Comparison of ENCODE assay signal across 16 cellular contexts in genomic region chr21:43806017-43806710, GRCh38. TPM values are rescaled to one million over a fixed set of nuclear protein-coding genes. Genes with fewer than 3 reads are reported as not detected.
DNase-seq lines count a peak whose midpoint lies in the region; ATAC-seq and TF ChIP-seq lines count a peak whose summit lies in the region.
"Had no signal": no experiment of that assay in that cellular context is flagged by ENCODE, and none has a peak within 500 bp of the region (broad histone marks: within the 10 kb centered on the region; RNA-seq: fewer than 3 reads in every experiment).

No MANE protein-coding gene starts in this region.

- H4K20me1 ChIP-seq in OCI-LY7 (ENCODE audit: insufficient read depth, low read length) = no peaks in the 10 kb centered on the region

- POLR2A ChIA-PET in activated CD4-positive, alpha-beta memory T cell treated with anti-CD3 and anti-CD28 coated beads for 36 hours (lab: Charles Lee) = no interaction called here
- POLR2A ChIA-PET in activated CD4-positive, alpha-beta memory T cell treated with anti-CD3 and anti-CD28 coated beads, Interleukin-2, amount 10 ng/mL, durations not matched to agents 7 days and 5 days (lab: Charles Lee) = no interaction called here
- POLR2A ChIA-PET in OCI-LY7 (lab: Charles Lee) = interaction anchor here (0.6 to 0.7 kb wide), 2 partner anchors 11 to 12 kb away, joined by 3 read pairs; no protein-coding TSS in a partner anchor

- H3K36me3 Mint-ChIP-seq in activated CD4-positive, alpha-beta memory T cell treated with anti-CD3 and anti-CD28 coated beads for 36 hours = peaks cover 23% of the 10 kb centered on the region
- peaks cover 12% of the 10 kb centered on the region for H3K36me3 Mint-ChIP-seq in activated CD4-positive, alpha-beta memory T cell treated with anti-CD3 and anti-CD28 coated beads, Interleukin-2, amount 10 ng/mL, durations not matched to agents 7 days and 5 days (ENCODE audit: low read depth)

- no peaks in the 10 kb centered on the region for H3K9me2 ChIP-seq in OCI-LY7 (ENCODE audit: insufficient read depth, low read length)

- 0 out of 2 replicates have a peak, but pooled peaks cover 4% of the 10 kb centered on the region for H3K79me2 ChIP-seq in OCI-LY7 (ENCODE audit: insufficient read depth, low read depth, low read length)

- H3K27ac ChIP-seq in OCI-LY7 (ENCODE audit: low read depth, low read length, poor library complexity, severe bottlenecking) = peak overlapping the region; percentile 96
- H3K27ac ChIP-seq: gastrocnemius medialis had no signal

- H3K9me3 Mint-ChIP-seq in activated CD4-positive, alpha-beta memory T cell treated with anti-CD3 and anti-CD28 coated beads for 36 hours = no peaks in the 10 kb centered on the region
- H3K9me3 Mint-ChIP-seq in activated CD4-positive, alpha-beta memory T cell treated with anti-CD3 and anti-CD28 coated beads, Interleukin-2, amount 10 ng/mL, durations not matched to agents 7 days and 5 days = no peaks in the 10 kb centered on the region
- H3K9me3 Mint-ChIP-seq: immature natural killer cell, T-cell had no signal

- no peaks in the 10 kb centered on the region for H3K27me3 Mint-ChIP-seq in activated CD4-positive, alpha-beta memory T cell treated with anti-CD3 and anti-CD28 coated beads for 36 hours
- H3K27me3 Mint-ChIP-seq in activated CD4-positive, alpha-beta memory T cell treated with anti-CD3 and anti-CD28 coated beads, Interleukin-2, amount 10 ng/mL, durations not matched to agents 7 days and 5 days = no peaks in the 10 kb centered on the region
- H3K27me3 Mint-ChIP-seq: T-cell had no signal

- BruUV-seq in OCI-LY7 (replicated peaks; lab: Mats Ljungman, UMichigan) = no TSS peak

- H3K4me1 ChIP-seq in OCI-LY7 (ENCODE audit: insufficient read depth, low read length, poor library complexity, severe bottlenecking) = peaks cover 64% of the 10 kb centered on the region

- TF ChIP-seq CTCF in OCI-LY7 (conservative IDR thresholded peaks at IDR 0.05; ENCODE audit: low read length) = no peak

- H3K4me3 ChIP-seq in OCI-LY7 (ENCODE audit: low read depth, low read length, poor library complexity, severe bottlenecking) = peak overlapping the region; percentile 20
- H3K4me3 ChIP-seq: gastrocnemius medialis had no signal

- peaks cover 4% of the 10 kb centered on the region for H3K4me1 Mint-ChIP-seq in activated CD4-positive, alpha-beta memory T cell treated with anti-CD3 and anti-CD28 coated beads for 36 hours (ENCODE audit: low read depth)
- H3K4me1 Mint-ChIP-seq in activated CD4-positive, alpha-beta memory T cell treated with anti-CD3 and anti-CD28 coated beads, Interleukin-2, amount 10 ng/mL, durations not matched to agents 7 days and 5 days = peaks cover 6% of the 10 kb centered on the region

- intact Hi-C loops in activated CD4-positive, alpha-beta memory T cell treated with anti-CD3 and anti-CD28 coated beads for 36 hours (cut with micrococcal nuclease) = loop anchor here (10.0 kb wide), 1 partner anchor 499 kb away; the partner anchor contains the start of gene PFKL
- intact Hi-C loops in OCI-LY7 (cut with micrococcal nuclease; ENCODE audit: unreplicated experiment) = no loop called here

- H3K4me2 ChIP-seq in OCI-LY7 (ENCODE audit: low read length) = peak overlapping the region; percentile 59

- peak overlapping the region; percentile 42 for H3K27ac Mint-ChIP-seq in activated CD4-positive, alpha-beta memory T cell treated with anti-CD3 and anti-CD28 coated beads for 36 hours
- no peak overlapping the region for H3K27ac Mint-ChIP-seq in activated CD4-positive, alpha-beta memory T cell treated with anti-CD3 and anti-CD28 coated beads, Interleukin-2, amount 10 ng/mL, durations not matched to agents 7 days and 5 days

- DNase-seq in activated CD4-positive, alpha-beta memory T cell treated with anti-CD3 and anti-CD28 coated beads for 36 hours = no peak
- no peak for DNase-seq in activated CD4-positive, alpha-beta memory T cell treated with anti-CD3 and anti-CD28 coated beads, Interleukin-2, amount 10 ng/mL, durations not matched to agents 7 days and 5 days
- DNase-seq in OCI-LY7 (ENCODE audit: low spot score) (peak; percentile 22), left kidney (ENCODE audit: low read depth, low spot score) (peak; percentile 35), cortex of kidney (lab: John Stamatoyannopoulos, UW) (no peak)
- DNase-seq: Calu3, caudate nucleus, gastrocnemius medialis, immature natural killer cell, NCI-H1417 treated with DMSO at 0.1 percent for 48 hours, NCI-H446, occipital lobe had no signal

- H3K36me3 ChIP-seq in OCI-LY7 (ENCODE audit: insufficient read depth, low read length) = peaks cover 51% of the 10 kb centered on the region

- ATAC-seq in GM19324 (IDR thresholded peaks at IDR 0.05; ENCODE audit: low FRiP score, unreplicated experiment) = peak; percentile 2
- ATAC-seq in GM19455 (IDR thresholded peaks at IDR 0.05; ENCODE audit: unreplicated experiment) = no peak
- ATAC-seq in GM19467 (IDR thresholded peaks at IDR 0.05; ENCODE audit: unreplicated experiment) = no peak
- ATAC-seq: gastrocnemius medialis, T-cell had no signal

- no peak overlapping the region for H3K4me3 Mint-ChIP-seq in activated CD4-positive, alpha-beta memory T cell treated with anti-CD3 and anti-CD28 coated beads for 36 hours
- no peak overlapping the region for H3K4me3 Mint-ChIP-seq in activated CD4-positive, alpha-beta memory T cell treated with anti-CD3 and anti-CD28 coated beads, Interleukin-2, amount 10 ng/mL, durations not matched to agents 7 days and 5 days
- H3K4me3 Mint-ChIP-seq: immature natural killer cell, T-cell had no signal

- CTCF ChIA-PET in activated CD4-positive, alpha-beta memory T cell treated with anti-CD3 and anti-CD28 coated beads for 36 hours (lab: Charles Lee) = interaction anchor here (0.7 to 1.0 kb wide), 3 partner anchors 133 to 205 kb away, joined by 3 to 4 read pairs (median 3); no protein-coding TSS in a partner anchor
- CTCF ChIA-PET in activated CD4-positive, alpha-beta memory T cell treated with anti-CD3 and anti-CD28 coated beads, Interleukin-2, amount 10 ng/mL, durations not matched to agents 7 days and 5 days (lab: Charles Lee) = no interaction called here
- CTCF ChIA-PET in OCI-LY7 (lab: Charles Lee; ENCODE audit: unreplicated experiment) = interaction anchor here (1.2 kb wide), 1 partner anchor 9 kb away, joined by 3 read pairs; no protein-coding TSS in a partner anchor

- H3K9me3 ChIP-seq in OCI-LY7 (ENCODE audit: low read length) = no peaks in the 10 kb centered on the region
- H3K9me3 ChIP-seq: gastrocnemius medialis had no signal

- H2AFZ ChIP-seq in OCI-LY7 (ENCODE audit: low read length) = no peak overlapping the region

RNA-seq across cellular contexts. Expression of gene RRP1, which starts 16.8 kb away (rescaled TPM):
- 10 to 100 TPM; 42.7 to 47.8 TPM for total RNA-seq in activated CD4-positive, alpha-beta memory T cell treated with anti-CD3 and anti-CD28 coated beads for 36 hours
- total RNA-seq in activated CD4-positive, alpha-beta memory T cell treated with anti-CD3 and anti-CD28 coated beads, Interleukin-2, amount 10 ng/mL, durations not matched to agents 7 days and 5 days = 10 to 100 TPM; 22.4 to 22.6 TPM
- total RNA-seq in OCI-LY7 (2014; rRNA removed; shearing (Covaris generic)) = 45.2 and 50.3 TPM in 2 replicates
- total RNA-seq in OCI-LY7 (2022) = 46.1 and 55.0 TPM in 2 replicates

RNA-seq across cellular contexts. Expression of gene CSTB, which starts 30.1 kb away (rescaled TPM):
- total RNA-seq in activated CD4-positive, alpha-beta memory T cell treated with anti-CD3 and anti-CD28 coated beads for 36 hours = 10 to 100 TPM; 40.1 to 42.3 TPM
- total RNA-seq in activated CD4-positive, alpha-beta memory T cell treated with anti-CD3 and anti-CD28 coated beads, Interleukin-2, amount 10 ng/mL, durations not matched to agents 7 days and 5 days = 10 to 100 TPM; 54.3 to 55.6 TPM
- 12.5 and 15.6 TPM in 2 replicates for total RNA-seq in OCI-LY7 (2014; rRNA removed; shearing (Covaris generic))
- 26.7 and 33.3 TPM in 2 replicates for total RNA-seq in OCI-LY7 (2022)

RNA-seq across cellular contexts. Expression of gene AGPAT3, which starts 58.9 kb away (rescaled TPM):
- total RNA-seq in activated CD4-positive, alpha-beta memory T cell treated with anti-CD3 and anti-CD28 coated beads for 36 hours = 10 to 100 TPM; 71.4 to 82.4 TPM
- total RNA-seq in activated CD4-positive, alpha-beta memory T cell treated with anti-CD3 and anti-CD28 coated beads, Interleukin-2, amount 10 ng/mL, durations not matched to agents 7 days and 5 days = 100 to 1,000 TPM; 101 to 102 TPM
- total RNA-seq in OCI-LY7 (2014; rRNA removed; shearing (Covaris generic)) = 9.2 and 10.3 TPM in 2 replicates
- 27.0 and 33.4 TPM in 2 replicates for total RNA-seq in OCI-LY7 (2022)

Comparison
In these comparisons a context has a peak if more than half of its experiments do, and no peak if none do; other contexts are left out.
1. DNase-seq: peak in OCI-LY7 (single experiment) and left kidney (single experiment); none in activated CD4-positive, alpha-beta memory T cell treated with anti-CD3 and anti-CD28 coated beads for 36 hours (single experiment), activated CD4-positive, alpha-beta memory T cell treated with anti-CD3 and anti-CD28 coated beads, Interleukin-2, amount 10 ng/mL, durations not matched to agents 7 days and 5 days (single experiment) and cortex of kidney (single experiment).